In the genomic region with DNA sequence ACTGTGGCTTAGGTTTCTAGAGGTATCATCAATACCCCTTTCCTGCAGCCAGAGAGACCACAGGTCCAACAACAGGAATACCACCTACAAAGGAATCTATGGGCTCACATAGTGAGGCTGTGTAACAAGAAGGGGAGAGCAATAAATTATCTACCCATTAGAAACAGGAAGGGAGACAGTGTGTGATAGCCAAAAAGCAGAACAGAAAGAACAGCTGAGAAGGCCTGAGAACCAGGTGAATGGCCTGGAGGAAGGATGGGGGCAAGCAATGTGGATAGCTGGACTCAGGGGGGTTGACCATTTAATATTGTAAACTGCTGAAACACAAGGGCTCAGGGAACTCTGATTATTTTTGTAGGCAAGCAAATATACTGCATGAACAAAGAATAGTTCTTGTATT, we compare ENCODE assay signal across 11 cellular contexts.
DNase-seq lines count a peak whose midpoint lies in the region; ATAC-seq and TF ChIP-seq lines count a peak whose summit lies in the region.
"Had no signal": no experiment of that assay in that cellular context is flagged by ENCODE, and none has a peak within 500 bp of the region (broad histone marks: within the 10 kb centered on the region; RNA-seq: fewer than 3 reads in every experiment).

No MANE protein-coding gene starts in this region.

- peak overlapping the region; percentile 12 to 59 (median 39) for H3K27ac Mint-ChIP-seq in nephron
- no peak overlapping the region for H3K27ac Mint-ChIP-seq in activated CD4-positive, alpha-beta T cell treated with anti-CD3 and anti-CD28 coated beads, Interleukin-2, amount 10 ng/mL, durations not matched to agents 7 days and 5 days
- H3K27ac Mint-ChIP-seq in effector memory CD8-positive, alpha-beta T cell = no peak overlapping the region

- no peak overlapping the region for H3K4me3 Mint-ChIP-seq in nephron
- no peak overlapping the region for H3K4me3 Mint-ChIP-seq in activated CD4-positive, alpha-beta T cell treated with anti-CD3 and anti-CD28 coated beads, Interleukin-2, amount 10 ng/mL, durations not matched to agents 7 days and 5 days
- H3K4me3 Mint-ChIP-seq in effector memory CD8-positive, alpha-beta T cell = no peak overlapping the region

- peaks cover 19% of the 10 kb centered on the region for H3K4me1 Mint-ChIP-seq in nephron
- H3K4me1 Mint-ChIP-seq in activated CD4-positive, alpha-beta T cell treated with anti-CD3 and anti-CD28 coated beads, Interleukin-2, amount 10 ng/mL, durations not matched to agents 7 days and 5 days = no peaks in the 10 kb centered on the region
- no peaks in the 10 kb centered on the region for H3K4me1 Mint-ChIP-seq in effector memory CD8-positive, alpha-beta T cell (ENCODE audit: low read depth in 2 of 2)

- no peaks in the 10 kb centered on the region for H3K36me3 Mint-ChIP-seq in nephron (ENCODE audit: low read depth)
- H3K36me3 Mint-ChIP-seq in activated CD4-positive, alpha-beta T cell treated with anti-CD3 and anti-CD28 coated beads, Interleukin-2, amount 10 ng/mL, durations not matched to agents 7 days and 5 days (ENCODE audit: low read depth) = no peaks in the 10 kb centered on the region
- no peaks in the 10 kb centered on the region for H3K36me3 Mint-ChIP-seq in effector memory CD8-positive, alpha-beta T cell (ENCODE audit: insufficient read depth)

- TF ChIP-seq CTCF in nephron (IDR thresholded peaks at IDR 0.05; ENCODE audit: unreplicated experiment in 3 of 3) = no peak

- POLR2A ChIA-PET in activated CD4-positive, alpha-beta T cell treated with anti-CD3 and anti-CD28 coated beads, Interleukin-2, amount 10 ng/mL, durations not matched to agents 7 days and 5 days (lab: Charles Lee) = interaction anchor here (0.7 kb wide), 1 partner anchor 22 kb away, joined by 3 read pairs; no protein-coding TSS in a partner anchor

- ATAC-seq in GM18909 (IDR thresholded peaks at IDR 0.05; ENCODE audit: poor library complexity, unreplicated experiment) = peak; percentile 97
- ATAC-seq in GM21786 (IDR thresholded peaks at IDR 0.05; ENCODE audit: unreplicated experiment) = peak; percentile 94
- ATAC-seq in HG03196 (IDR thresholded peaks at IDR 0.05; ENCODE audit: unreplicated experiment) = peak; percentile 94
- ATAC-seq in left ventricle myocardium superior = no peak
- ATAC-seq in effector memory CD8-positive, alpha-beta T cell (replicated peaks) = no peak
- ATAC-seq: SK-N-SH treated with all-trans-retinoic acid at 6 μM for 48 hours had no signal

- CTCF ChIA-PET in activated CD4-positive, alpha-beta T cell treated with anti-CD3 and anti-CD28 coated beads, Interleukin-2, amount 10 ng/mL, durations not matched to agents 7 days and 5 days (lab: Charles Lee) = no interaction called here

- no peak for DNase-seq in left ventricle myocardium superior
- no peak for DNase-seq in activated CD4-positive, alpha-beta T cell treated with anti-CD3 and anti-CD28 coated beads, Interleukin-2, amount 10 ng/mL, durations not matched to agents 7 days and 5 days
- no peak for DNase-seq in activated CD8-positive, alpha-beta memory T cell treated with anti-CD3 and anti-CD28 coated beads for 24 hours
- no peak for DNase-seq in effector memory CD8-positive, alpha-beta T cell
- DNase-seq: activated CD8-positive, alpha-beta memory T cell treated with anti-CD3 and anti-CD28 coated beads, Interleukin-2, amount 50 U/mL, for 48 hours; DMS53 had no signal

- no peaks in the 10 kb centered on the region for H3K9me3 Mint-ChIP-seq in nephron
- no peaks in the 10 kb centered on the region for H3K9me3 Mint-ChIP-seq in activated CD4-positive, alpha-beta T cell treated with anti-CD3 and anti-CD28 coated beads, Interleukin-2, amount 10 ng/mL, durations not matched to agents 7 days and 5 days
- H3K9me3 Mint-ChIP-seq in effector memory CD8-positive, alpha-beta T cell = peaks cover 0 to 11% of the 10 kb centered on the region in 2 donors

- intact Hi-C loops in left ventricle myocardium superior (cut with micrococcal nuclease) = no loop called here

- H3K27me3 Mint-ChIP-seq in nephron (ENCODE audit: low read depth) = no peaks in the 10 kb centered on the region
- no peaks in the 10 kb centered on the region for H3K27me3 Mint-ChIP-seq in activated CD4-positive, alpha-beta T cell treated with anti-CD3 and anti-CD28 coated beads, Interleukin-2, amount 10 ng/mL, durations not matched to agents 7 days and 5 days
- H3K27me3 Mint-ChIP-seq in effector memory CD8-positive, alpha-beta T cell = no peaks in the 10 kb centered on the region

Comparison
In these comparisons a context has a peak if more than half of its experiments do, and no peak if none do; other contexts are left out.
1. ATAC-seq: peak in GM18909 (single experiment), GM21786 (single experiment) and HG03196 (single experiment); none in left ventricle myocardium superior (single experiment) and effector memory CD8-positive, alpha-beta T cell (single experiment).
2. H3K27ac Mint-ChIP-seq: peak in nephron (3 of 3); none in activated CD4-positive, alpha-beta T cell treated with anti-CD3 and anti-CD28 coated beads, Interleukin-2, amount 10 ng/mL, durations not matched to agents 7 days and 5 days (single experiment) and effector memory CD8-positive, alpha-beta T cell (0 of 2).